In genomic region chr1:16061989-16062686, GRCh38 we compare ENCODE assay signal across 17 cellular contexts. TPM values are rescaled to one million over a fixed set of nuclear protein-coding genes. Genes with fewer than 3 reads are reported as not detected.
"Had no signal": no experiment of that assay in that cellular context is flagged by ENCODE, and none has a peak within 500 bp of the region (broad histone marks: within the 10 kb centered on the region; RNA-seq: fewer than 3 reads in every experiment).

No MANE protein-coding gene starts in this region.

RNA-seq across cellular contexts. Expression of gene FAM131C, which starts 11.3 kb away (rescaled TPM):
- total RNA-seq: activated B cell treated with CpG ODN at 0.5 μM for 24 hours; activated naive CD4-positive, alpha-beta T cell treated with anti-CD3 and anti-CD28 coated beads for 36 hours; breast epithelium had no signal

RNA-seq across cellular contexts. Expression of gene CLCNKB, which starts 18.6 kb away (rescaled TPM):
- total RNA-seq: activated B cell treated with CpG ODN at 0.5 μM for 24 hours; activated CD4-positive, alpha-beta memory T cell treated with anti-CD3 and anti-CD28 coated beads for 36 hours; activated CD4-positive, alpha-beta T cell treated with anti-CD3 and anti-CD28 coated beads, Interleukin-2, amount 10 ng/mL, durations not matched to agents 24 days and 14 days; activated CD8-positive, alpha-beta memory T cell treated with anti-CD3 and anti-CD28 coated beads for 36 hours; activated CD8-positive, alpha-beta T cell treated with anti-CD3 and anti-CD28 coated beads for 36 hours; activated naive CD4-positive, alpha-beta T cell treated with anti-CD3 and anti-CD28 coated beads for 36 hours; activated naive CD4-positive, alpha-beta T cell treated with anti-CD3 and anti-CD28 coated beads, Interleukin-2, amount 50 U/mL, for 72 hours; activated naive CD8-positive, alpha-beta T cell treated with anti-CD3 and anti-CD28 coated beads for 36 hours; activated T-cell treated with anti-CD3 and anti-CD28 coated beads, Interleukin-2, amount 50 U/mL, for 4 hours; activated T-cell treated with anti-CD3 and anti-CD28 coated beads, Interleukin-2, amount 50 U/mL, for 72 hours; activated T-helper 1 cell treated with anti-CD3 and anti-CD28 coated beads, Interleukin-12 subunit alpha, Interleukin-12 subunit beta, Interleukin-2, Interleukin-4 antibody, amounts not matched to agents 30 ng/mL and 10 ng/mL and 1 ng/mL, durations not matched to agents 14 hours and 24 hours and 36 hours had no signal

RNA-seq across cellular contexts. Expression of gene CLCNKA, which starts 40.3 kb away (rescaled TPM):
- total RNA-seq: activated CD4-positive, alpha-beta memory T cell treated with anti-CD3 and anti-CD28 coated beads for 36 hours; activated CD4-positive, alpha-beta T cell treated with anti-CD3 and anti-CD28 coated beads, Interleukin-2, amount 10 ng/mL, durations not matched to agents 24 days and 14 days; activated CD8-positive, alpha-beta memory T cell treated with anti-CD3 and anti-CD28 coated beads for 36 hours; activated CD8-positive, alpha-beta T cell treated with anti-CD3 and anti-CD28 coated beads for 36 hours; activated naive CD4-positive, alpha-beta T cell treated with anti-CD3 and anti-CD28 coated beads for 36 hours; activated naive CD8-positive, alpha-beta T cell treated with anti-CD3 and anti-CD28 coated beads for 36 hours; activated T-cell treated with anti-CD3 and anti-CD28 coated beads, Interleukin-2, amount 50 U/mL, for 4 hours; activated T-cell treated with anti-CD3 and anti-CD28 coated beads, Interleukin-2, amount 50 U/mL, for 72 hours; activated T-helper 1 cell treated with anti-CD3 and anti-CD28 coated beads, Interleukin-12 subunit alpha, Interleukin-12 subunit beta, Interleukin-2, Interleukin-4 antibody, amounts not matched to agents 30 ng/mL and 10 ng/mL and 1 ng/mL, durations not matched to agents 14 hours and 24 hours and 36 hours had no signal

RNA-seq across cellular contexts. Expression of gene HSPB7, which starts 44.3 kb away (rescaled TPM):
- total RNA-seq: activated B cell treated with CpG ODN at 0.5 μM for 24 hours; activated CD4-positive, alpha-beta memory T cell treated with anti-CD3 and anti-CD28 coated beads for 36 hours; activated CD4-positive, alpha-beta T cell treated with anti-CD3 and anti-CD28 coated beads, Interleukin-2, amount 10 ng/mL, durations not matched to agents 24 days and 14 days; activated CD8-positive, alpha-beta memory T cell treated with anti-CD3 and anti-CD28 coated beads for 36 hours; activated CD8-positive, alpha-beta T cell treated with anti-CD3 and anti-CD28 coated beads for 36 hours; activated naive CD4-positive, alpha-beta T cell treated with anti-CD3 and anti-CD28 coated beads for 36 hours; activated naive CD4-positive, alpha-beta T cell treated with anti-CD3 and anti-CD28 coated beads, Interleukin-2, amount 50 U/mL, for 72 hours; activated naive CD8-positive, alpha-beta T cell treated with anti-CD3 and anti-CD28 coated beads for 36 hours; activated T-cell treated with anti-CD3 and anti-CD28 coated beads, Interleukin-2, amount 50 U/mL, for 72 hours; activated T-helper 1 cell treated with anti-CD3 and anti-CD28 coated beads, Interleukin-12 subunit alpha, Interleukin-12 subunit beta, Interleukin-2, Interleukin-4 antibody, amounts not matched to agents 30 ng/mL and 10 ng/mL and 1 ng/mL, durations not matched to agents 14 hours and 24 hours and 36 hours; activated T-helper 17 cell treated with anti-CD3 and anti-CD28 coated beads, Interleukin-2, amount 50 U/mL, for 72 hours had no signal

RNA-seq across cellular contexts. Expression of gene SRARP, which starts 58.1 kb away (rescaled TPM):
- total RNA-seq: activated B cell treated with CpG ODN at 0.5 μM for 24 hours; activated CD4-positive, alpha-beta memory T cell treated with anti-CD3 and anti-CD28 coated beads for 36 hours; activated CD4-positive, alpha-beta T cell treated with anti-CD3 and anti-CD28 coated beads, Interleukin-2, amount 10 ng/mL, durations not matched to agents 24 days and 14 days; activated CD8-positive, alpha-beta memory T cell treated with anti-CD3 and anti-CD28 coated beads for 36 hours; activated CD8-positive, alpha-beta T cell treated with anti-CD3 and anti-CD28 coated beads for 36 hours; activated naive CD4-positive, alpha-beta T cell treated with anti-CD3 and anti-CD28 coated beads for 36 hours; activated naive CD4-positive, alpha-beta T cell treated with anti-CD3 and anti-CD28 coated beads, Interleukin-2, amount 50 U/mL, for 72 hours; activated naive CD8-positive, alpha-beta T cell treated with anti-CD3 and anti-CD28 coated beads for 36 hours; activated T-cell treated with anti-CD3 and anti-CD28 coated beads, Interleukin-2, amount 50 U/mL, for 4 hours; activated T-cell treated with anti-CD3 and anti-CD28 coated beads, Interleukin-2, amount 50 U/mL, for 72 hours; activated T-helper 1 cell treated with anti-CD3 and anti-CD28 coated beads, Interleukin-12 subunit alpha, Interleukin-12 subunit beta, Interleukin-2, Interleukin-4 antibody, amounts not matched to agents 30 ng/mL and 10 ng/mL and 1 ng/mL, durations not matched to agents 14 hours and 24 hours and 36 hours; activated T-helper 17 cell treated with anti-CD3 and anti-CD28 coated beads, Interleukin-2, amount 50 U/mL, for 72 hours; adrenal gland; aorta; astrocyte; body of pancreas had no signal
